Comparison of ENCODE assay signal across 19 cellular contexts in genomic region chr14:97359391-97359790, GRCh38.
DNase-seq lines count a peak whose midpoint lies in the region; ATAC-seq lines count a peak whose summit lies in the region.
"Had no signal": no experiment of that assay in that cellular context is flagged by ENCODE, and none has a peak within 500 bp of the region (broad histone marks: within the 10 kb centered on the region; RNA-seq: fewer than 3 reads in every experiment).

No MANE protein-coding gene starts in this region.

- H3K9me3 ChIP-seq in aorta (ENCODE audit: control insufficient read depth, low read length), result no peaks in the 10 kb centered on the region
- H3K9me3 ChIP-seq: Caco-2, HAP-1, Peyer's patch, SK-N-SH had no signal

- no peaks in the 10 kb centered on the region for H3K36me3 ChIP-seq in aorta (ENCODE audit: control insufficient read depth in 1 of 2, insufficient read depth in 2 of 2, low read length in 1 of 2)
- H3K36me3 ChIP-seq: HAP-1, Peyer's patch had no signal

- intact Hi-C loops in aorta (cut with DNase I), result no loop called here
- intact Hi-C loops in activated CD4-positive, alpha-beta T cell treated with anti-CD3 and anti-CD28 coated beads, Interleukin-2, amount 10 ng/mL, durations not matched to agents 24 days and 14 days (cut with micrococcal nuclease), result no loop called here

- H3K4me1 Mint-ChIP-seq in activated CD4-positive, alpha-beta T cell treated with anti-CD3 and anti-CD28 coated beads, Interleukin-2, amount 10 ng/mL, durations not matched to agents 24 days and 14 days, result no peaks in the 10 kb centered on the region
- H3K4me1 Mint-ChIP-seq in activated T-cell treated with anti-CD3 and anti-CD28 coated beads, Interleukin-2, amount 50 U/mL, for 72 hours (ENCODE audit: low read depth), result no peaks in the 10 kb centered on the region
- H3K4me1 Mint-ChIP-seq: B cell had no signal

- ATAC-seq in aorta (ENCODE audit: low FRiP score), result peak; percentile 19
- no peak for ATAC-seq in activated T-cell treated with anti-CD3 and anti-CD28 coated beads, Interleukin-2, amount 50 U/mL, for 72 hours (replicated peaks in 1 of 2)
- ATAC-seq: Right ventricle myocardium inferior had no signal

- DNase-seq in DMS153 treated with DMSO at 0.1 percent for 48 hours (lab: John Stamatoyannopoulos, UW; ENCODE audit: unreplicated experiment) (peak; percentile 11), DMS153 (lab: John Stamatoyannopoulos, UW) (no peak), NCI-H187 (lab: John Stamatoyannopoulos, UW) (peak; percentile 67 to 69), NCI-H748 treated with DMSO at 0.1 percent for 48 hours (lab: John Stamatoyannopoulos, UW) (peak; percentile 94), aorta (no peak), DMS 273 treated with DMSO at 0.1 percent for 48 hours (lab: John Stamatoyannopoulos, UW) (no peak)
- no peak for DNase-seq in activated CD4-positive, alpha-beta T cell treated with anti-CD3 and anti-CD28 coated beads, Interleukin-2, amount 10 ng/mL, durations not matched to agents 24 days and 14 days
- no peak for DNase-seq in activated T-cell treated with anti-CD3 and anti-CD28 coated beads, Interleukin-2, amount 50 U/mL, for 72 hours
- DNase-seq: Caco-2; CD4-positive, CD25-positive, alpha-beta regulatory T cell; NCI-H1694 treated with DMSO at 0.1 percent for 48 hours; NCI-H526; Peyer's patch; SK-N-SH; T-helper 1 cell had no signal

- H3K4me1 ChIP-seq in aorta (ENCODE audit: control insufficient read depth in 1 of 2, insufficient read depth in 2 of 2, low read length in 2 of 2), result no peaks in the 10 kb centered on the region
- H3K4me1 ChIP-seq: Caco-2, HAP-1, Peyer's patch had no signal

- H3K27ac Mint-ChIP-seq in activated CD4-positive, alpha-beta T cell treated with anti-CD3 and anti-CD28 coated beads, Interleukin-2, amount 10 ng/mL, durations not matched to agents 24 days and 14 days, result no peak overlapping the region
- no peak overlapping the region for H3K27ac Mint-ChIP-seq in activated T-cell treated with anti-CD3 and anti-CD28 coated beads, Interleukin-2, amount 50 U/mL, for 72 hours
- H3K27ac Mint-ChIP-seq: B cell; CD4-positive, CD25-positive, alpha-beta regulatory T cell had no signal

- no peak overlapping the region for H3K4me3 ChIP-seq in aorta (ENCODE audit: low read length in 2 of 2)
- H3K4me3 ChIP-seq: HAP-1, Peyer's patch had no signal

- H3K4me3 Mint-ChIP-seq in activated CD4-positive, alpha-beta T cell treated with anti-CD3 and anti-CD28 coated beads, Interleukin-2, amount 10 ng/mL, durations not matched to agents 24 days and 14 days, result no peak overlapping the region
- H3K4me3 Mint-ChIP-seq in activated T-cell treated with anti-CD3 and anti-CD28 coated beads, Interleukin-2, amount 50 U/mL, for 72 hours, result no peak overlapping the region
- H3K4me3 Mint-ChIP-seq: B cell; CD4-positive, CD25-positive, alpha-beta regulatory T cell had no signal

- H3K27me3 ChIP-seq in aorta (ENCODE audit: control insufficient read depth in 1 of 2, insufficient read depth in 2 of 2, low read length in 1 of 2), result no peaks in the 10 kb centered on the region
- H3K27me3 ChIP-seq: Peyer's patch had no signal

- H3K27ac ChIP-seq in aorta (ENCODE audit: low read depth in 1 of 2, low read length in 2 of 2), result no peak overlapping the region
- H3K27ac ChIP-seq: 22Rv1, Peyer's patch had no signal

- peaks cover 6% of the 10 kb centered on the region for H3K9me3 Mint-ChIP-seq in activated CD4-positive, alpha-beta T cell treated with anti-CD3 and anti-CD28 coated beads, Interleukin-2, amount 10 ng/mL, durations not matched to agents 24 days and 14 days
- peaks cover 2 to 4% of the 10 kb centered on the region in 2 donors for H3K9me3 Mint-ChIP-seq in activated T-cell treated with anti-CD3 and anti-CD28 coated beads, Interleukin-2, amount 50 U/mL, for 72 hours

- peaks cover 4% of the 10 kb centered on the region for H3K27me3 Mint-ChIP-seq in activated CD4-positive, alpha-beta T cell treated with anti-CD3 and anti-CD28 coated beads, Interleukin-2, amount 10 ng/mL, durations not matched to agents 24 days and 14 days
- no peaks in the 10 kb centered on the region for H3K27me3 Mint-ChIP-seq in activated T-cell treated with anti-CD3 and anti-CD28 coated beads, Interleukin-2, amount 50 U/mL, for 72 hours (ENCODE audit: low read depth)
- H3K27me3 Mint-ChIP-seq: B cell had no signal

- H3K36me3 Mint-ChIP-seq in activated CD4-positive, alpha-beta T cell treated with anti-CD3 and anti-CD28 coated beads, Interleukin-2, amount 10 ng/mL, durations not matched to agents 24 days and 14 days (ENCODE audit: low read depth), result no peaks in the 10 kb centered on the region
- no peaks in the 10 kb centered on the region for H3K36me3 Mint-ChIP-seq in activated T-cell treated with anti-CD3 and anti-CD28 coated beads, Interleukin-2, amount 50 U/mL, for 72 hours (ENCODE audit: insufficient read depth in 2 of 2)
- H3K36me3 Mint-ChIP-seq: CD4-positive, CD25-positive, alpha-beta regulatory T cell had no signal

- 45 to 68% methylated on average over 4 of the region's 4 CpGs for WGBS in aorta, 2 donors

Comparison
In these comparisons a context has a peak if more than half of its experiments do, and no peak if none do; other contexts are left out.
1. DNase-seq: peak in DMS153 treated with DMSO at 0.1 percent for 48 hours (single experiment), NCI-H187 (2 of 2) and NCI-H748 treated with DMSO at 0.1 percent for 48 hours (single experiment); none in DMS153 (single experiment), aorta (0 of 2), DMS 273 treated with DMSO at 0.1 percent for 48 hours (single experiment), activated CD4-positive, alpha-beta T cell treated with anti-CD3 and anti-CD28 coated beads, Interleukin-2, amount 10 ng/mL, durations not matched to agents 24 days and 14 days (single experiment) and activated T-cell treated with anti-CD3 and anti-CD28 coated beads, Interleukin-2, amount 50 U/mL, for 72 hours (0 of 2).